In the genomic region with DNA sequence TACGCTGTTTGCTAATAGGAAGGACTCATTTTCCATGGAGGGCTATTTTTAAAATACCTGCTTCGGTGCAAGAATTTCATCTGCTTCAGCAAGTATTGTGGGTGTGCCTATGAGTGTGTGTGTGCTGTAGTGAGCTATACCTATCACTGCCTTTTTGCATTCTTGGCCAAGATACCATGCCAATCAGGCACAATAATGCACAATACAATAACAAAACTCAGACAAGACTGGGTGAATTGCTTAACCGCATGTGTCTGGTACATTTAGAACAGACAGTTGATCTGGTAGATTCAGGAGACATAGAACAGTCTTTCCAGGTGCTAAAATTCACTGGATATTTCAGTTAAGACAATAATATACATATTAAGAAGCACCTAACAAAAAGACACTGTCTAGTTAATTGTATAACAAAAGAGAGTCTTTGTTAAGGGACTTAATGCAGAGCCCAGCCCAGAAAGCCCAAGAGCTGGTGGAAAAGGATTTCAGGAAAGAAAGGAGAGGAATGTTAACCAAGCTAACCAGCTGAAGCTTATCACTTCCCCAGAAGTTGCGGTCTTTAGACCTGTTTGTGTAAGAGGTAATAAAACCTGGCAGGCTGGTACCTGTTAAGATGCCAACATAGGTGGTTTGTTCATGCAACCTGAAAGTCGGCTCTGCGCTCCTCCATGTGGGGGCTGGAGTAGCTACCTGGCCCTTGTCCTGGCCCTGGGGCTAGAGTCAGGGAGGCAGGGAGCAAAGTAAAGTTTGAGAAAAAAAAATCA, we compare ENCODE assay signal across 19 cellular contexts.
DNase-seq lines count a peak whose midpoint lies in the region; ATAC-seq and TF ChIP-seq lines count a peak whose summit lies in the region.
"Had no signal": no experiment of that assay in that cellular context is flagged by ENCODE, and none has a peak within 500 bp of the region (broad histone marks: within the 10 kb centered on the region; RNA-seq: fewer than 3 reads in every experiment).

No MANE protein-coding gene starts in this region.

- H3K9me3 ChIP-seq in NT2/D1 (ENCODE audit: insufficient read depth, low read length) (no peaks in the 10 kb centered on the region), breast epithelium (no peaks in the 10 kb centered on the region), suprapubic skin (no peaks in the 10 kb centered on the region)
- H3K9me3 ChIP-seq: neutrophil, right atrium auricular region, tibial nerve had no signal

- no peaks in the 10 kb centered on the region for H3K79me2 ChIP-seq in mesendoderm (ENCODE audit: control insufficient read depth, insufficient read depth, low read length)

- H3K4me1 ChIP-seq in NT2/D1 (ENCODE audit: insufficient read depth, insufficient read length) (peaks cover 8% of the 10 kb centered on the region), breast epithelium (peaks cover 0 to 4% of the 10 kb centered on the region in 2 donors), mesendoderm (ENCODE audit: control insufficient read depth, low read depth, low read length) (no peaks in the 10 kb centered on the region), suprapubic skin (peaks cover 41% of the 10 kb centered on the region)

- TF ChIP-seq EP300 in suprapubic skin (IDR thresholded peaks at IDR 0.05), result no peak

- no peak overlapping the region for H2BK5ac ChIP-seq in mesendoderm (ENCODE audit: low read length)

- TF ChIP-seq POLR2A in breast epithelium (IDR thresholded peaks at IDR 0.05) (no peak), suprapubic skin (IDR thresholded peaks at IDR 0.05) (no peak)

- DNase-seq in NT2/D1 (ENCODE audit: low read depth, low spot score), result peak; percentile 28
- peak; percentile 66 to 81 for DNase-seq in breast epithelium (ENCODE audit: low spot score in 2 of 2)
- DNase-seq in mesendoderm, result no peak
- DNase-seq in suprapubic skin (ENCODE audit: low spot score in 2 of 2), result no peak
- DNase-seq in NCI-H2227 treated with DMSO at 0.1 percent for 48 hours (lab: John Stamatoyannopoulos, UW), result no peak
- DNase-seq in GM10248 (ENCODE audit: extremely low spot score), result no peak
- DNase-seq: activated CD4-positive, alpha-beta T cell treated with anti-CD3 and anti-CD28 coated beads for 48 hours; AML-193; COR-L47; cortex of kidney; left colon; NCI-H1417; NCI-H2171 treated with DMSO at 0.1 percent for 48 hours; stimulated activated naive B cell treated with anti-CD40 and anti-IgM and Interleukin-4, amounts not matched to agents 10 μg/mL and 1 μg/mL and 100 μg/mL, for 72 hours had no signal

- H3K23ac ChIP-seq in mesendoderm (ENCODE audit: low read length), result no peak overlapping the region

- H3K4me2 ChIP-seq in mesendoderm (ENCODE audit: low read length), result no peak overlapping the region

- H4K5ac ChIP-seq in mesendoderm (ENCODE audit: low read length), result no peak overlapping the region

- H3K4me3 ChIP-seq in NT2/D1 (ENCODE audit: insufficient read length, low read depth) (no peak overlapping the region), breast epithelium (peak overlapping the region in 1 of 3 donors; percentile 2), mesendoderm (ENCODE audit: low read length) (no peak overlapping the region), suprapubic skin (peak overlapping the region; percentile 7)
- H3K4me3 ChIP-seq: right atrium auricular region, tibial nerve had no signal

- no peak overlapping the region for H3K4ac ChIP-seq in mesendoderm (ENCODE audit: low read depth, low read length)

- H2BK120ac ChIP-seq in mesendoderm (ENCODE audit: low read depth, low read length), result no peak overlapping the region

- no peak overlapping the region for H2BK15ac ChIP-seq in mesendoderm (replicated peaks; ENCODE audit: low read depth)

- H3K79me1 ChIP-seq in mesendoderm (ENCODE audit: low read length), result no peaks in the 10 kb centered on the region

- POLR2A ChIA-PET in GM10248 (lab: Yijun Ruan, JAX), result no interaction called here

- no peak for ATAC-seq in HG03045 (IDR thresholded peaks at IDR 0.05; ENCODE audit: unreplicated experiment)
- ATAC-seq: HepG2; left colon; stimulated activated naive B cell treated with anti-CD40 and anti-IgM and Interleukin-4, amounts not matched to agents 10 μg/mL and 1 μg/mL and 100 μg/mL, for 72 hours had no signal

- H3K36me3 ChIP-seq in NT2/D1 (ENCODE audit: insufficient read depth, insufficient read length, low read length), result no peaks in the 10 kb centered on the region
- H3K36me3 ChIP-seq in breast epithelium, result no peaks in the 10 kb centered on the region
- H3K36me3 ChIP-seq in mesendoderm (ENCODE audit: control insufficient read depth, insufficient read depth, low read length), result no peaks in the 10 kb centered on the region
- H3K36me3 ChIP-seq in suprapubic skin, result no peaks in the 10 kb centered on the region
- H3K36me3 ChIP-seq: neutrophil, right atrium auricular region, tibial nerve had no signal

- CTCF ChIA-PET in GM10248 (lab: Yijun Ruan, JAX), result no interaction called here

- peak overlapping the region; percentile 19 for H3K56ac ChIP-seq in mesendoderm (ENCODE audit: low read length)

- no CpG with 5 or more reads among the region's 6 CpGs for WGBS in mesendoderm (ENCODE audit: extremely low coverage, insufficient coverage, low lambda C conversion rate)
- WGBS in suprapubic skin, result 50% methylated on average over 6 of the region's 6 CpGs

- H3K27me3 ChIP-seq in NT2/D1 (ENCODE audit: insufficient read depth, insufficient read length), result no peaks in the 10 kb centered on the region
- H3K27me3 ChIP-seq in breast epithelium, result no peaks in the 10 kb centered on the region
- H3K27me3 ChIP-seq in mesendoderm (ENCODE audit: insufficient read depth, low read length, poor library complexity), result no peaks in the 10 kb centered on the region
- H3K27me3 ChIP-seq in suprapubic skin, result no peaks in the 10 kb centered on the region
- H3K27me3 ChIP-seq: neutrophil, right atrium auricular region, tibial nerve had no signal

- no peak overlapping the region for H4K8ac ChIP-seq in mesendoderm (ENCODE audit: low read depth, low read length)

- H3K9ac ChIP-seq in NT2/D1 (ENCODE audit: insufficient read length, low read depth), result no peak overlapping the region
- H3K9ac ChIP-seq in mesendoderm (ENCODE audit: low read length), result no peak overlapping the region

- TF ChIP-seq CTCF in breast epithelium (IDR thresholded peaks at IDR 0.05) (no peak), suprapubic skin (IDR thresholded peaks at IDR 0.05) (no peak), GM10248 (IDR thresholded peaks at IDR 0.05; ENCODE audit: control extremely low read depth, extremely low read depth, low read depth, missing control alignments) (no peak)

- H3K18ac ChIP-seq in mesendoderm (ENCODE audit: low read length), result no peak overlapping the region

- no peak overlapping the region for H2AK5ac ChIP-seq in mesendoderm (ENCODE audit: low read length)

- H3K27ac ChIP-seq in breast epithelium (peak overlapping the region; percentile 77 to 82), mesendoderm (ENCODE audit: low read depth, low read length) (no peak overlapping the region), suprapubic skin (peak overlapping the region; percentile 78)
- H3K27ac ChIP-seq: neutrophil, right atrium auricular region, tibial nerve had no signal

- intact Hi-C loops in breast epithelium (cut with DNase I; ENCODE audit: low total_unique reads), result no loop called here

Comparison
In these comparisons a context has a peak if more than half of its experiments do, and no peak if none do; other contexts are left out.
1. DNase-seq: peak in NT2/D1 (single experiment) and breast epithelium (2 of 2); none in mesendoderm (single experiment), suprapubic skin (0 of 2), NCI-H2227 treated with DMSO at 0.1 percent for 48 hours (single experiment) and GM10248 (single experiment).